Comparison of ENCODE assay signal across 1 cellular context in genomic region chr7:102318482-102318971, GRCh38.
TF ChIP-seq lines count a peak whose summit lies in the region.

No MANE protein-coding gene starts in this region.

TF ChIP-seq in K562, 482 proteins besides CTCF, POLR2A, EP300 and RAD21 (continued from another document):
- TF ChIP-seq IFI16 (CRISPR knock-in tag; IDR thresholded peaks at IDR 0.05): no peak
- TF ChIP-seq NFIC (IDR thresholded peaks at IDR 0.05): peak; percentile 57
- no peak for TF ChIP-seq MTA2 (IDR thresholded peaks at IDR 0.05; ENCODE audit: low read depth)
- TF ChIP-seq ZNF23 (CRISPR knock-in tag; IDR thresholded peaks at IDR 0.05): no peak
- peak; percentile 58 for TF ChIP-seq EGR1 (conservative IDR thresholded peaks at IDR 0.05)
